Comparison of ENCODE assay signal across 8 cellular contexts in the genomic region with DNA sequence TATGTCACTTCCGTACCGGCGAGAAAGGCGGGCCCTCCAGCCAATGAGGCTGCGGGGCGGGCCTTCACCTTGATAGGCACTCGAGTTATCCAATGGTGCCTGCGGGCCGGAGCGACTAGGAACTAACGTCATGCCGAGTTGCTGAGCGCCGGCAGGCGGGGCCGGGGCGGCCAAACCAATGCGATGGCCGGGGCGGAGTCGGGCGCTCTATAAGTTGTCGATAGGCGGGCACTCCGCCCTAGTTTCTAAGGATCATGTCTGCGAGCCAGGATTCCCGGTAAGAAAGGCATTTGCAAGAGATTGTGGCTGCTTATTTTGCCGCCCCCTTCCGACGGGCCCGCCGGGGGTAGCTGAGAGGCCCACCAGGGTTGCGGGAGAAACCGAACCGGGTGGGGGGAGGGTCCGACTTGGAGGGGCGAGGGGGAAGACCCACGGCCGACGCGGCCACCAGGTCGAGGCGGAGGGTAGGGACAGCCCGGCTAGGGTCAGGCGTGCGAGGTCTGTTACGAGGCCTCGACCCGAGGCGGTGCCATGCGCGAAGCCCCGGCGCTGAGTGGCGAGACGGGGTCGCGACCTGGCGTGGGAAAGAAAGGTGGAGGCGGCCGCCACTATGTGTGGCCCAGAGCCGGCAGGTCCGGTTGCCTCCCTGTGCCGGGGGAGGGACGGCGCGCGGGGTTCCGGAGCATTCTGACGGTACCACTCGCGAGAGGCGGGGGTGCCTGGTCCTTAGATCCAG. TPM values are rescaled to one million over a fixed set of nuclear protein-coding genes. Genes with fewer than 3 reads are reported as not detected.
DNase-seq lines count a peak whose midpoint lies in the region; ATAC-seq and TF ChIP-seq lines count a peak whose summit lies in the region.

No MANE protein-coding gene starts in this region.

- H3K4me3 ChIP-seq in WI38 (ENCODE audit: low read depth, low read length) (peak overlapping the region; percentile 97), breast epithelium (peak overlapping the region; percentile 92 to 100 (median 100)), skeletal muscle tissue (ENCODE audit: low read length in 3 of 3) (peak overlapping the region; percentile 79 to 93 (median 92))

- H3K27me3 ChIP-seq in breast epithelium, result no peaks in the 10 kb centered on the region
- H3K27me3 ChIP-seq in skeletal muscle tissue (ENCODE audit: control insufficient read depth in 3 of 3, insufficient read depth in 3 of 3, low read length in 3 of 3), result no peaks in the 10 kb centered on the region

- peaks cover 16% of the 10 kb centered on the region for H3K36me3 ChIP-seq in breast epithelium
- H3K36me3 ChIP-seq in skeletal muscle tissue (ENCODE audit: control insufficient read depth in 3 of 3, insufficient read depth in 3 of 3, low read length in 3 of 3), result peaks cover 50 to 60% (median 50%) of the 10 kb centered on the region in 3 donors

- DNase-seq in DMS 273 (lab: John Stamatoyannopoulos, UW; ENCODE audit: unreplicated experiment) (peak; percentile 99), DMS 273 treated with DMSO at 0.1 percent for 48 hours (lab: John Stamatoyannopoulos, UW) (no peak), NCI-H2196 (lab: John Stamatoyannopoulos, UW; ENCODE audit: unreplicated experiment) (peak; percentile 91), breast epithelium (ENCODE audit: low spot score in 2 of 2) (peak; percentile 100), iPS-NIHi11 (ENCODE audit: low spot score) (peak; percentile 94)

- ATAC-seq in HG03103 (IDR thresholded peaks at IDR 0.05; ENCODE audit: low read depth, unreplicated experiment), result peak; percentile 82

- TF ChIP-seq CTCF in WI38 (IDR thresholded peaks at IDR 0.05; ENCODE audit: low read depth, low read length), result no peak
- peak in 1 of 3 donors; percentile 24 for TF ChIP-seq CTCF in breast epithelium (IDR thresholded peaks at IDR 0.05)

- peak overlapping the region; percentile 96 to 98 (median 98) for H3K9ac ChIP-seq in skeletal muscle tissue (ENCODE audit: low read depth in 1 of 3, low read length in 3 of 3)

- intact Hi-C loops in breast epithelium (cut with DNase I; ENCODE audit: low total_unique reads), result no loop called here

- H3K4me1 ChIP-seq in breast epithelium (peaks cover 8 to 9% of the 10 kb centered on the region in 2 donors), skeletal muscle tissue (ENCODE audit: control insufficient read depth in 3 of 3, insufficient read depth in 3 of 3, low read length in 3 of 3) (peaks cover 39 to 46% (median 41%) of the 10 kb centered on the region in 3 donors)

- no peaks in the 10 kb centered on the region for H3K9me3 ChIP-seq in breast epithelium
- no peaks in the 10 kb centered on the region for H3K9me3 ChIP-seq in skeletal muscle tissue (ENCODE audit: control insufficient read depth in 3 of 3, low read length in 3 of 3)

- H3K27ac ChIP-seq in breast epithelium (peak overlapping the region; percentile 98), skeletal muscle tissue (ENCODE audit: low read depth, low read length) (peak overlapping the region; percentile 99)

- peak; percentile 98 for TF ChIP-seq POLR2A in breast epithelium (IDR thresholded peaks at IDR 0.05)

RNA-seq across cellular contexts. Expression of gene CD68, which starts 6.7 kb away (rescaled TPM):
- total RNA-seq in breast epithelium (100 to 1,000 TPM in 1 of 3 donors, 10 to 100 TPM in 2; 49.8 to 220 (median 70.5) TPM), skeletal muscle tissue (4.2 TPM)

RNA-seq across cellular contexts. Expression of gene MPDU1, which starts 10.9 kb away (rescaled TPM):
- 100 to 1,000 TPM in 1 of 3 donors, 10 to 100 TPM in 2; 66.6 to 140 (median 74.4) TPM for total RNA-seq in breast epithelium
- 26.1 TPM for total RNA-seq in skeletal muscle tissue

RNA-seq across cellular contexts. Expression of gene SENP3, which starts 11.0 kb away (rescaled TPM):
- 10 to 100 TPM; 59.5 to 65.2 (median 62.3) TPM for total RNA-seq in breast epithelium
- 31.3 TPM for total RNA-seq in skeletal muscle tissue

RNA-seq across cellular contexts. Expression of gene TNFSF13, which starts 14.2 kb away (rescaled TPM):
- 10 to 100 TPM; 25.2 to 36.7 (median 33.6) TPM for total RNA-seq in breast epithelium
- total RNA-seq in skeletal muscle tissue, result 2.1 TPM

RNA-seq across cellular contexts. Expression of gene SOX15, which starts 17.1 kb away (rescaled TPM):
- total RNA-seq in breast epithelium, result 1 to 10 TPM; 1.3 to 4.1 (median 1.6) TPM
- not detected for total RNA-seq in skeletal muscle tissue
